In the genomic region with DNA sequence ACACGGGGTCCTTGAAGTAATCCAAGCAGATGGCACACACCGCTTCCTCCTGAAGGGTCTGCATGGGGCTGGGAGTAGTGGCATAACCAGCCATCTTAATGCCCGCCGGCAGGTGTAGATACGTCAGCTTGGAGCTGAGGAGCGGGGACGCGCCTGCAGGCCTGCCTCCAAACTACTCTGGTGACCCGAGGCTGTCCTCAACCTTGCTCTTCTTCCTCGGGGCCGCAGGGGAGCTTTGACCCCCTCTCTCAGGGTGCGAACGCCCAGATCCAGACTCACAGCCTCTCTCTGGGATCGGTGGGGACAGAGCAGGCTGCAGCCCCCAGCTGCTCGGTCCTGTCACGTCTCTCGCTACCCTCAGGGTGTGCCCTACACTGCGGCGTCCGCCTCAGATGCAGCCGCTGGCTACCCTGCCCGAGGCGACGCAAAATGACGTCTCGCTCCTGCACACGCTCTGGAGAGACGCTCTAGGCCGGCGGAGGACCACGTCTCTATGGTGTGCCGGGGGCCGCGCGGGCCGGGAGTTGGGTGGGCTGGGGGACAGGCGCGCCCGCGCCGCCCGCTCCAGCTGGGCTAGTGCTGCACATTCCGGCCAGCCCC, we compare ENCODE assay signal across 1 cellular context.
TF ChIP-seq lines count a peak whose summit lies in the region.

A gene (minus strand): TSS at position 424 of the 600 bp plus-strand sequence. CDS start 330 bp downstream, at position 94.

TF ChIP-seq in IMR-90, 13 proteins besides CTCF, POLR2A, EP300 and RAD21:
- TF ChIP-seq BHLHE40 (IDR thresholded peaks at IDR 0.05; ENCODE audit: low read depth, low read length) (peak; percentile 46; the same call in 1 of the 2 replicates), NFE2L2 (IDR thresholded peaks at IDR 0.05; ENCODE audit: low read depth, low read length) (no peak), FOS (IDR thresholded peaks at IDR 0.05; ENCODE audit: low read depth, low read length) (no peak), SMC3 (IDR thresholded peaks at IDR 0.05; ENCODE audit: low read depth, low read length) (no peak), MAZ (IDR thresholded peaks at IDR 0.05; ENCODE audit: borderline replicate concordance, low read depth, low read length) (peak; percentile 72; the same call in 1 of the 2 replicates), MAFK (IDR thresholded peaks at IDR 0.05; ENCODE audit: low read depth, low read length) (no peak), RFX5 (IDR thresholded peaks at IDR 0.05; ENCODE audit: low read depth, low read length) (no peak), CEBPB (IDR thresholded peaks at IDR 0.05; ENCODE audit: low read depth, low read length) (no peak), MXI1 (IDR thresholded peaks at IDR 0.05; ENCODE audit: borderline replicate concordance, low read depth, low read length) (peak; percentile 77), CHD1 (IDR thresholded peaks at IDR 0.05; ENCODE audit: low read depth, low read length) (no peak), RCOR1 (IDR thresholded peaks at IDR 0.05; ENCODE audit: insufficient replicate concordance, low read length) (no peak)
- TF ChIP-seq, protein P1, sequence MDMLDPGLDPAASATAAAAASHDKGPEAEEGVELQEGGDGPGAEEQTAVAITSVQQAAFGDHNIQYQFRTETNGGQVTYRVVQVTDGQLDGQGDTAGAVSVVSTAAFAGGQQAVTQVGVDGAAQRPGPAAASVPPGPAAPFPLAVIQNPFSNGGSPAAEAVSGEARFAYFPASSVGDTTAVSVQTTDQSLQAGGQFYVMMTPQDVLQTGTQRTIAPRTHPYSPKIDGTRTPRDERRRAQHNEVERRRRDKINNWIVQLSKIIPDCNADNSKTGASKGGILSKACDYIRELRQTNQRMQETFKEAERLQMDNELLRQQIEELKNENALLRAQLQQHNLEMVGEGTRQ (IDR thresholded peaks at IDR 0.05; ENCODE audit: low read depth, low read length), result no peak
- TF ChIP-seq, protein P2, sequence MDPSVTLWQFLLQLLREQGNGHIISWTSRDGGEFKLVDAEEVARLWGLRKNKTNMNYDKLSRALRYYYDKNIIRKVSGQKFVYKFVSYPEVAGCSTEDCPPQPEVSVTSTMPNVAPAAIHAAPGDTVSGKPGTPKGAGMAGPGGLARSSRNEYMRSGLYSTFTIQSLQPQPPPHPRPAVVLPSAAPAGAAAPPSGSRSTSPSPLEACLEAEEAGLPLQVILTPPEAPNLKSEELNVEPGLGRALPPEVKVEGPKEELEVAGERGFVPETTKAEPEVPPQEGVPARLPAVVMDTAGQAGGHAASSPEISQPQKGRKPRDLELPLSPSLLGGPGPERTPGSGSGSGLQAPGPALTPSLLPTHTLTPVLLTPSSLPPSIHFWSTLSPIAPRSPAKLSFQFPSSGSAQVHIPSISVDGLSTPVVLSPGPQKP (IDR thresholded peaks at IDR 0.05; ENCODE audit: borderline replicate concordance, low read depth, low read length), result no peak
TF ChIP-seq in IMR-90: peak in this region for 3.
